8 cellular contexts compared by ENCODE assay signal in genomic region chr2:176140520-176141317, GRCh38. TPM values are rescaled to one million over a fixed set of nuclear protein-coding genes. Genes with fewer than 3 reads are reported as not detected.
DNase-seq lines count a peak whose midpoint lies in the region; ATAC-seq and TF ChIP-seq lines count a peak whose summit lies in the region.

No MANE protein-coding gene starts in this region.

- H3K4me3 ChIP-seq in A673 (ENCODE audit: low read depth, low read length, poor library complexity, severe bottlenecking), result peak overlapping the region; percentile 85
- H3K4me3 ChIP-seq in ectodermal cell (ENCODE audit: insufficient read depth, low read depth, low read length), result peak overlapping the region; percentile 32

- H3K27ac ChIP-seq in A673 (ENCODE audit: low read depth, low read length, poor library complexity, severe bottlenecking) (peak overlapping the region; percentile 61), ectodermal cell (ENCODE audit: insufficient read depth, low read depth, low read length, poor library complexity, severe bottlenecking) (no peak overlapping the region)

- H3K4me1 ChIP-seq in A673 (ENCODE audit: insufficient read depth, low read length, poor library complexity, severe bottlenecking) (peaks cover 34% of the 10 kb centered on the region), ectodermal cell (ENCODE audit: control insufficient read depth, insufficient read depth, low read length) (no peaks in the 10 kb centered on the region)

- H3K9me3 ChIP-seq in A673 (ENCODE audit: low read depth, low read length, poor library complexity, severe bottlenecking) (no peaks in the 10 kb centered on the region), ectodermal cell (ENCODE audit: control insufficient read depth, low read length) (no peaks in the 10 kb centered on the region)

- H3K36me3 ChIP-seq in A673 (ENCODE audit: insufficient read depth, low read length, poor library complexity, severe bottlenecking), result peaks cover 19% of the 10 kb centered on the region
- H3K36me3 ChIP-seq in ectodermal cell (ENCODE audit: control insufficient read depth, insufficient read depth, low read length), result no peaks in the 10 kb centered on the region

- DNase-seq in A673 (ENCODE audit: low spot score) (peak; percentile 94), GM13977 (ENCODE audit: low spot score) (peak; percentile 95), NCI-H2171 treated with DMSO at 0.1 percent for 48 hours (lab: John Stamatoyannopoulos, UW) (peak; percentile 78), lung microvascular endothelial cell (ENCODE audit: low read depth in 2 of 2) (peak; percentile 75 to 90)
- DNase-seq in activated CD4-positive, alpha-beta T cell treated with anti-CD3 and anti-CD28 coated beads for 48 hours, result peak; percentile 80
- DNase-seq in stimulated activated CD8-positive, alpha-beta memory T cell treated with anti-CD3 and anti-CD28 coated beads, Interleukin-12 subunit alpha, Interleukin-12 subunit beta, amount 100 ng/mL, for 24 hours (ENCODE audit: extremely low read depth), result peak; percentile 40

- POLR2A ChIA-PET in A673 (lab: Charles Lee; ENCODE audit: low non-redundant PET), result interaction anchor here (0.6 kb wide), 2 partner anchors 9 to 169 kb away, joined by 8 read pairs; no protein-coding TSS in a partner anchor

- H3K27me3 ChIP-seq in A673 (replicated peaks; ENCODE audit: insufficient read depth, low read depth, low read length, poor library complexity) (no peaks in the 10 kb centered on the region), ectodermal cell (ENCODE audit: control insufficient read depth, insufficient read depth, low read length, poor library complexity, severe bottlenecking) (peaks cover 100% of the 10 kb centered on the region)

- TF ChIP-seq CTCF in A673 (conservative IDR thresholded peaks at IDR 0.05; ENCODE audit: low read depth, low read length), result peak; percentile 94
- TF ChIP-seq CTCF in GM13977 (IDR thresholded peaks at IDR 0.05; ENCODE audit: extremely low read depth, insufficient read depth, missing control alignments), result peak; percentile 99

- ATAC-seq in HG02884 (IDR thresholded peaks at IDR 0.05; ENCODE audit: unreplicated experiment), result peak; percentile 89

- in situ Hi-C loops in GM13977 (cut with MboI; ENCODE audit: low pct_unique_long_range_greater_than_20kb, low sequenced_read_pairs, unreplicated experiment), result loop anchor here (10.0 kb wide), 1 partner anchor 314 kb away; no protein-coding TSS in a partner anchor

- intact Hi-C loops in A673 (cut with micrococcal nuclease; ENCODE audit: unreplicated experiment), result loop anchor here (2.0 kb wide), 2 partner anchors 314 to 414 kb away; no protein-coding TSS in a partner anchor

- 6 to 7% methylated on average over 48 of the region's 48 CpGs for whole genome bisulfite sequencing in ectodermal cell, 2 experiments

- CTCF ChIA-PET in A673 (lab: Charles Lee), result interaction anchor here (0.6 to 4.2 kb wide), 6 partner anchors 8 to 1008 kb away, joined by 3 to 35 read pairs (median 10); no protein-coding TSS in a partner anchor

- BruUV-seq in A673 (replicated peaks; lab: Mats Ljungman, UMichigan), result no TSS peak

RNA-seq across cellular contexts. Expression of gene HOXD4, which starts 10.6 kb away (rescaled TPM):
- total RNA-seq in A673 (2021) (30.8 and 34.3 TPM in 2 replicates), lung microvascular endothelial cell (1.3 and 4.4 TPM in 2 replicates)
- 1.3 TPM for polyA plus RNA-seq in ectodermal cell (2013, experiment 1 of 4)
- polyA plus RNA-seq in ectodermal cell (2013, experiment 2 of 4), result 0.30 TPM
- polyA plus RNA-seq in ectodermal cell (2013, experiment 3 of 4), result 4.1 TPM
- 1.6 TPM for polyA plus RNA-seq in ectodermal cell (2013, experiment 4 of 4)

RNA-seq across cellular contexts. Expression of gene HOXD8, which starts 11.2 kb away (rescaled TPM):
- total RNA-seq in A673 (2021), result 56.8 and 61.9 TPM in 2 replicates
- not detected for polyA plus RNA-seq in ectodermal cell (2013, experiment 1 of 4)
- polyA plus RNA-seq in ectodermal cell (2013, experiment 2 of 4), result not detected
- 0.21 TPM for polyA plus RNA-seq in ectodermal cell (2013, experiment 3 of 4)
- polyA plus RNA-seq in ectodermal cell (2013, experiment 4 of 4), result 0.24 TPM
- 15.5 and 27.4 TPM in 2 replicates for total RNA-seq in lung microvascular endothelial cell

RNA-seq across cellular contexts. Expression of gene HOXD3, which starts 16.4 kb away (rescaled TPM):
- total RNA-seq in A673 (2021), result 41.3 and 53.0 TPM in 2 replicates
- 0.54 TPM for polyA plus RNA-seq in ectodermal cell (2013, experiment 1 of 4)
- not detected for polyA plus RNA-seq in ectodermal cell (2013, experiment 2 of 4)
- polyA plus RNA-seq in ectodermal cell (2013, experiment 3 of 4), result 1.5 TPM
- 0.61 TPM for polyA plus RNA-seq in ectodermal cell (2013, experiment 4 of 4)
- 6.5 and 15.9 TPM in 2 replicates for total RNA-seq in lung microvascular endothelial cell

RNA-seq across cellular contexts. Expression of gene HOXD9, which starts 18.2 kb away (rescaled TPM):
- total RNA-seq in A673 (2021), result 63.0 and 64.9 TPM in 2 replicates
- polyA plus RNA-seq in ectodermal cell (2013, experiment 1 of 4), result not detected
- not detected for polyA plus RNA-seq in ectodermal cell (2013, experiment 2 of 4)
- not detected for polyA plus RNA-seq in ectodermal cell (2013, experiment 3 of 4)
- 0.12 TPM for polyA plus RNA-seq in ectodermal cell (2013, experiment 4 of 4)
- total RNA-seq in lung microvascular endothelial cell, result 15.3 and 23.8 TPM in 2 replicates

RNA-seq across cellular contexts. Expression of gene HOXD10, which starts 24.1 kb away (rescaled TPM):
- total RNA-seq in A673 (2021) (88.6 and 98.3 TPM in 2 replicates), lung microvascular endothelial cell (4.0 and 4.4 TPM in 2 replicates)
- polyA plus RNA-seq in ectodermal cell (2013, experiment 1 of 4), result not detected
- not detected for polyA plus RNA-seq in ectodermal cell (2013, experiment 2 of 4)
- polyA plus RNA-seq in ectodermal cell (2013, experiment 3 of 4), result not detected
- not detected for polyA plus RNA-seq in ectodermal cell (2013, experiment 4 of 4)

Comparison
In these comparisons a context has a peak if more than half of its experiments do, and no peak if none do; other contexts are left out.
1. DNase-seq: peak in every context shown above with its lines; median percentile 95 in GM13977; 94 in A673; 82 in lung microvascular endothelial cell; 80 in activated CD4-positive, alpha-beta T cell treated with anti-CD3 and anti-CD28 coated beads for 48 hours; 78 in NCI-H2171 treated with DMSO at 0.1 percent for 48 hours; 40 in stimulated activated CD8-positive, alpha-beta memory T cell treated with anti-CD3 and anti-CD28 coated beads, Interleukin-12 subunit alpha, Interleukin-12 subunit beta, amount 100 ng/mL, for 24 hours.